19 cellular contexts compared by ENCODE assay signal in the genomic region with DNA sequence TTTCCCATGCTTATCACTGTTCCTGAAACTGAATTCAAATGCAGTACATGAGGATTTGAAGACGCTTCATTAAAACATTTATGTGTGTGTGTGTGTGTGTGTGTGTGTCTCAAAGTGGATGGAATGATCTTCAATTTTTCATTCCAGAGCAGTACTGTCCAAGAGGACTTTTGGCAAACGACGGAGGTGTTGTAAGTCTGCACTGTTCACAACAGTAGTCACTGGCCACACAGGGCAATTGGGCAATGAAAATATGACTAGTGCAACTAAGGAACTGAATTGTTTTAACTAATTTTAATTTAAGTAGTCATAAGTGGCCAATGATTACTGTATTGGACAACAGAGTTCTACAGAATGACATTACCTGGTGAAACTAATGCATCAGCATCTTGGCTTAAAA. TPM values are rescaled to one million over a fixed set of nuclear protein-coding genes. Genes with fewer than 3 reads are reported as not detected.
DNase-seq lines count a peak whose midpoint lies in the region; ATAC-seq and TF ChIP-seq lines count a peak whose summit lies in the region.
"Had no signal": no experiment of that assay in that cellular context is flagged by ENCODE, and none has a peak within 500 bp of the region (broad histone marks: within the 10 kb centered on the region; RNA-seq: fewer than 3 reads in every experiment).

No MANE protein-coding gene starts in this region.

- peaks cover 11% of the 10 kb centered on the region for H3K4me1 ChIP-seq in right cardiac atrium (ENCODE audit: control insufficient read depth, insufficient read depth, low read length)

- WGBS in right cardiac atrium = 32% methylated on average over 3 of the region's 3 CpGs

- no peaks in the 10 kb centered on the region for H3K27me3 ChIP-seq in right cardiac atrium (ENCODE audit: control insufficient read depth, insufficient read depth)
- H3K27me3 ChIP-seq: foreskin keratinocyte had no signal

- H3K4me3 ChIP-seq in cardiac fibroblast (replicated peaks in 1 of 2; ENCODE audit: low read depth in 2 of 2, low read length in 2 of 2) (no peak overlapping the region), right cardiac atrium (ENCODE audit: low read length) (no peak overlapping the region)

- DNase-seq in AG08395 (ENCODE audit: low spot score) (peak; percentile 59), HCEC 1CT (peak; percentile 73), cardiac fibroblast (ENCODE audit: low read depth in 2 of 2) (peak; percentile 80 to 91), right cardiac atrium (no peak), NOMO-1 treated with DMSO at 0.1 percent for 48 hours (lab: John Stamatoyannopoulos, UW; ENCODE audit: unreplicated experiment) (no peak), SK-N-DZ (ENCODE audit: low spot score) (no peak), NCI-H774 (lab: John Stamatoyannopoulos, UW) (no peak)
- DNase-seq: activated CD4-positive, CD25-positive, alpha-beta regulatory T cell treated with anti-CD3 and anti-CD28 coated beads, Interleukin-2, amount 50 U/mL, for 72 hours; activated naive CD8-positive, alpha-beta T cell treated with anti-CD3 and anti-CD28 coated beads, Interleukin-2, amount 50 U/mL, for 24 hours; CD8-positive, alpha-beta T cell; central memory CD4-positive, alpha-beta T cell; effector CD8-positive, alpha-beta T cell; foreskin keratinocyte; H7; NCI-H2081 treated with DMSO at 0.1 percent for 48 hours; NCI-H510A treated with DMSO at 0.1 percent for 48 hours; SIG-M5 had no signal

- no peak for TF ChIP-seq CTCF in cardiac fibroblast (IDR thresholded peaks at IDR 0.05; ENCODE audit: low read depth, low read length)

- H3K9me3 ChIP-seq in right cardiac atrium (ENCODE audit: control insufficient read depth, low read length) = no peaks in the 10 kb centered on the region

- intact Hi-C loops in right cardiac atrium (cut with DNase I) = loop anchor here in 1 of 4 donors (10.0 kb wide), 1 partner anchor 66 kb away; the partner anchor contains the start of gene ABCB10

- no peak overlapping the region for H3K27ac ChIP-seq in right cardiac atrium (ENCODE audit: low read length)
- H3K27ac ChIP-seq: foreskin keratinocyte had no signal

- ATAC-seq in right cardiac atrium = peak; percentile 46 to 48
- ATAC-seq in HG03039 (IDR thresholded peaks at IDR 0.05; ENCODE audit: unreplicated experiment) = no peak
- ATAC-seq: activated naive CD8-positive, alpha-beta T cell treated with anti-CD3 and anti-CD28 coated beads, Interleukin-2, amount 50 U/mL, for 24 hours; CD8-positive, alpha-beta T cell; foreskin keratinocyte; stimulated activated memory B cell treated with anti-CD40 and anti-IgM and Interleukin-4, amounts not matched to agents 10 μg/mL and 1 μg/mL and 100 μg/mL, for 72 hours had no signal

RNA-seq across cellular contexts. Expression of gene TAF5L, which starts 5.0 kb away (rescaled TPM):
- total RNA-seq in right cardiac atrium = 10 to 100 TPM; 10.6 to 19.2 (median 12.1) TPM
- polyA plus RNA-seq in right cardiac atrium = 6.9 TPM
- polyA plus RNA-seq in SK-N-DZ (2014; cell fraction: cytosol; rRNA removed) = 18.6 and 23.0 TPM in 2 replicates
- 15.0 and 15.8 TPM in 2 replicates for polyA plus RNA-seq in SK-N-DZ (2014; cell fraction: nucleus; rRNA removed)

RNA-seq across cellular contexts. Expression of gene URB2, which starts 5.2 kb away (rescaled TPM):
- 1 to 10 TPM; 3.5 to 7.5 (median 4.2) TPM for total RNA-seq in right cardiac atrium
- 1.9 TPM for polyA plus RNA-seq in right cardiac atrium
- polyA plus RNA-seq in SK-N-DZ (2014; cell fraction: cytosol; rRNA removed) = 16.9 and 21.2 TPM in 2 replicates
- polyA plus RNA-seq in SK-N-DZ (2014; cell fraction: nucleus; rRNA removed) = 10.2 and 15.8 TPM in 2 replicates

Comparison
In these comparisons a context has a peak if more than half of its experiments do, and no peak if none do; other contexts are left out.
1. DNase-seq: peak in AG08395 (single experiment), HCEC 1CT (single experiment) and cardiac fibroblast (2 of 2); none in right cardiac atrium (0 of 3), NOMO-1 treated with DMSO at 0.1 percent for 48 hours (single experiment), SK-N-DZ (single experiment) and NCI-H774 (single experiment).